Comparison of ENCODE assay signal across 1 cellular context in the genomic region with DNA sequence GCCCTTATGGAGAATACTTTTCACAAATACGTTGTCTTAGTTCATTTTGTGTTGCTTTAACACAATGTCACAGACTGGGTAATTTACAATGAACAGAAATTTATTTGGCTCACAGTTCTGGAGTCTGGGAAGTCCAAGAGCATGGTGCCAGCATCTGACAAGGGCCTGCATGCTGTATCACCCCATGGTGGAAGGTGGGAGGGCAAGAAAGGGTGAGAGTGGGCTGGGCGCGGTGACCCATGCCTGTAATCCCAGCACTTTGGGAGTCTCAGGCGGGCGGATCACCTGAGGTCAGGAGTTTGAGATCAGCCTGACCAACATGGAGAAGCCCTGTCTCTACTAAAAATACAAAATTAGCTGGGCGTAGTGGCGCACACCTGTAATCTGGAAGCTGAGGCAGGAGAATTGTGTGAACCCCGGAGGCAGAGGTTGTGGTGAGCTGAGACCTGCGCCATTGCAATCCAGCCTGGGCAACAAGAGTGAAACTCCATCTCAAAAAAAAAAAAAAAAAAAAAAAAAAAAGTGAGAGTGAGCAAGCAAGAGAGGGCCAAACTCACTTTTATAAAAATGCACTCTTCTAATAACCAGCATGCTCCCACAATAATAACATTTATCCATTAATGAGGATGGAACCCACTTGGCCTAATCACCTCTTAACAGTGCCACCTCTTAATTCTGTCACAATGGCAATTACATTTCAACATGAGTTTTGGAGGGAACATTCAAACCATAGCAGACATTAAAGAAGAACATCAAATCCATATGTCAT.
TF ChIP-seq lines count a peak whose summit lies in the region.

No MANE protein-coding gene starts in this region.

TF ChIP-seq in HepG2, 621 proteins besides CTCF, POLR2A, EP300 and RAD21:
- TF ChIP-seq ZNF564 (CRISPR knock-in tag; IDR thresholded peaks at IDR 0.05): peak; percentile 77; the same call in 1 of the 2 replicates
- TF ChIP-seq SRSF4 (IDR thresholded peaks at IDR 0.05; ENCODE audit: low read depth, low read length, poor library complexity, severe bottlenecking): no peak
